Comparison of ENCODE assay signal across 18 cellular contexts in genomic region chr12:59937148-59937547, GRCh38.
"Had no signal": no experiment of that assay in that cellular context is flagged by ENCODE, and none has a peak within 500 bp of the region (broad histone marks: within the 10 kb centered on the region; RNA-seq: fewer than 3 reads in every experiment).

No MANE protein-coding gene starts in this region.

- H3K27me3 ChIP-seq: heart right ventricle, pancreas had no signal

- DNase-seq: activated CD4-positive, alpha-beta T cell treated with anti-CD3 and anti-CD28 coated beads, Interleukin-2, amount 50 U/mL, for 4 hours; activated CD4-positive, CD25-positive, alpha-beta regulatory T cell treated with anti-CD3 and anti-CD28 coated beads, Interleukin-2, amount 50 U/mL, for 72 hours; activated naive CD4-positive, alpha-beta T cell; activated naive CD8-positive, alpha-beta T cell treated with anti-CD3 and anti-CD28 coated beads, Interleukin-2, amount 10 ng/mL, durations not matched to agents 7 days and 5 days; activated T-cell treated with anti-CD3 and anti-CD28 coated beads for 4 hours; anterior cingulate cortex; heart right ventricle; mucosa of descending colon; naive thymus-derived CD4-positive, alpha-beta T cell; stimulated activated CD4-positive, alpha-beta T cell treated with anti-CD3 and anti-CD28 coated beads, Interleukin-2, amount 100 ng/mL, for 24 hours; T1000 had no signal

- H3K36me3 ChIP-seq: heart right ventricle, pancreas had no signal

- H3K27ac ChIP-seq: epithelial cell of prostate, heart right ventricle had no signal

- H3K4me3 ChIP-seq: heart right ventricle, mucosa of descending colon, pancreas had no signal

- H3K9me3 ChIP-seq: mucosa of descending colon, pancreas had no signal

- FAIRE-seq: bronchial epithelial cell, frontal cortex, islet of Langerhans, pancreas, urothelium cell line had no signal

- ATAC-seq: heart right ventricle; left lobe of liver; mucosa of descending colon; naive thymus-derived CD4-positive, alpha-beta T cell had no signal

- H3K4me1 ChIP-seq: heart right ventricle had no signal
